ENCODE assay signal across 1 cellular context in genomic region chr10:61992683-61993629, GRCh38.
A peak's percentile ranks its signal among the peaks of the same experiment; 100 is the strongest.
TF ChIP-seq lines count a peak whose summit lies in the region.

No MANE protein-coding gene starts in this region.

TF ChIP-seq in GM12878, 131 proteins besides CTCF, POLR2A, EP300 and RAD21 (continued from another document and continues in another):
- TF ChIP-seq YBX1 (IDR thresholded peaks at IDR 0.05) (no peak), TCF12 (IDR thresholded peaks at IDR 0.05; ENCODE audit: low read depth, low read length) (0 out of 2 replicates have a peak, but pooled peaks have one; percentile 22), NR2F1 (conservative IDR thresholded peaks at IDR 0.05) (no peak), FOXM1 (IDR thresholded peaks at IDR 0.05; ENCODE audit: low read depth, low read length) (peak; percentile 53; the same call in 1 of the 2 replicates), SMARCA5 (IDR thresholded peaks at IDR 0.05) (no peak), BCL11A (IDR thresholded peaks at IDR 0.05; ENCODE audit: low read depth, low read length) (peak; percentile 32; the same call in 1 of the 2 replicates), CUX1 (IDR thresholded peaks at IDR 0.05; ENCODE audit: insufficient replicate concordance, low read depth, low read length) (no peak), RELB (IDR thresholded peaks at IDR 0.05; ENCODE audit: low read depth) (peak; percentile 70), MEF2B (IDR thresholded peaks at IDR 0.05; ENCODE audit: partially characterized antibody, poor library complexity, severe bottlenecking) (peak; percentile 51), REST (IDR thresholded peaks at IDR 0.05; ENCODE audit: low read depth, low read length) (no peak), STAT1 (conservative IDR thresholded peaks at IDR 0.05) (no peak), SREBF1 (IDR thresholded peaks at IDR 0.05; ENCODE audit: low read length) (no peak), ZNF687 (IDR thresholded peaks at IDR 0.05) (no peak), CBX3 (IDR thresholded peaks at IDR 0.05; ENCODE audit: borderline replicate concordance, low read depth) (no peak), RAD51 (IDR thresholded peaks at IDR 0.05) (peak; percentile 66), RBBP5 (conservative IDR thresholded peaks at IDR 0.05) (no peak), POLR2AphosphoS2 (IDR thresholded peaks at IDR 0.05; ENCODE audit: low read depth, low read length) (no peak), ATF2 (IDR thresholded peaks at IDR 0.05; ENCODE audit: low read length) (peak; percentile 43; the same call in 1 of the 2 replicates), STAT3 (IDR thresholded peaks at IDR 0.05; ENCODE audit: low read depth, low read length) (peak; percentile 97), CREM (IDR thresholded peaks at IDR 0.05; ENCODE audit: low read depth) (peak; percentile 66), EZH2 (IDR thresholded peaks at IDR 0.05; ENCODE audit: borderline replicate concordance, control insufficient read depth, low read depth, low read length) (no peak), ATF7 (IDR thresholded peaks at IDR 0.05; ENCODE audit: low read depth) (peak; percentile 72), MYC (IDR thresholded peaks at IDR 0.05; ENCODE audit: insufficient read depth, insufficient read length, insufficient replicate concordance, low read length, severe bottlenecking) (no peak), TCF7 (IDR thresholded peaks at IDR 0.05; ENCODE audit: borderline replicate concordance) (no peak), KLF5 (IDR thresholded peaks at IDR 0.05; ENCODE audit: partially characterized antibody) (no peak), HCFC1 (IDR thresholded peaks at IDR 0.05; ENCODE audit: low read length) (no peak), KAT2A (conservative IDR thresholded peaks at IDR 0.05; ENCODE audit: control insufficient read depth, low read depth, low read length) (no peak), ZNF384 (IDR thresholded peaks at IDR 0.05; ENCODE audit: borderline replicate concordance, low read depth, low read length) (no peak), PKNOX1 (IDR thresholded peaks at IDR 0.05) (no peak), EGR1 (IDR thresholded peaks at IDR 0.05; ENCODE audit: borderline replicate concordance in 1 of 2, low read depth in 2 of 2, low read length in 2 of 2) (no peak), IKZF2 (IDR thresholded peaks at IDR 0.05) (peak; percentile 90 to 92), CBFB (IDR thresholded peaks at IDR 0.05; ENCODE audit: low read depth) (peak; percentile 33; the same call in 1 of the 2 replicates), TBL1XR1 (IDR thresholded peaks at IDR 0.05; ENCODE audit: low read depth, low read length) (no peak), HDAC2 (IDR thresholded peaks at IDR 0.05) (no peak), E2F8 (IDR thresholded peaks at IDR 0.05; ENCODE audit: low read depth, partially characterized antibody) (peak; percentile 35), NRF1 (conservative IDR thresholded peaks at IDR 0.05; ENCODE audit: low read depth, low read length) (no peak), JUNB (IDR thresholded peaks at IDR 0.05) (no peak)
